Comparison of ENCODE assay signal across 10 cellular contexts in the genomic region with DNA sequence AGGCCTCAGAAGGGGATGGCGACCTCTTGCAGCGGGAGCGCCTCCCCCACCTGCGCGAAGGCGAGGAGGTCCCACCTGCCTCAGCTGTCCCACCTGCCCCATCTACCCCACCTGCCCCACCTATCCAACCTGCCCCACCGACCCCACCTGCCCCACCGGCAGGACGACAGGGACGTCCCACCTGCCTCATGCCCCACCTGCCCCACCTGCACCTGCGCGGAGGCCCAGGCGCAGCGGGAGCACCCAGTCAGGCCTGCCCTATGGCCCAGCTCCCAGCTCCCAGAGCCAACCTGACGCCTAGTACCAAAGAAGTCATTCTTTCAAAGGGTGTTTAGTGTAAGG.
DNase-seq lines count a peak whose midpoint lies in the region; ATAC-seq and TF ChIP-seq lines count a peak whose summit lies in the region.
"Had no signal": no experiment of that assay in that cellular context is flagged by ENCODE, and none has a peak within 500 bp of the region (broad histone marks: within the 10 kb centered on the region; RNA-seq: fewer than 3 reads in every experiment).

No MANE protein-coding gene starts in this region.

- H3K4me1 ChIP-seq in thoracic aorta (ENCODE audit: control insufficient read depth in 1 of 2, low read depth in 2 of 2) (peaks cover 0 to 10% of the 10 kb centered on the region in 2 donors), Peyer's patch (no peaks in the 10 kb centered on the region)

- peaks cover 17% of the 10 kb centered on the region for H3K27me3 Mint-ChIP-seq in nephron (ENCODE audit: low read depth)

- no peaks in the 10 kb centered on the region for H3K36me3 Mint-ChIP-seq in nephron (ENCODE audit: low read depth)

- H3K27me3 ChIP-seq in thoracic aorta (replicated peaks; ENCODE audit: insufficient read depth), result no peaks in the 10 kb centered on the region
- H3K27me3 ChIP-seq in Peyer's patch, result no peaks in the 10 kb centered on the region

- DNase-seq in NCI-H748 (lab: John Stamatoyannopoulos, UW; ENCODE audit: unreplicated experiment) (peak; percentile 59), NCI-H748 treated with DMSO at 0.1 percent for 48 hours (lab: John Stamatoyannopoulos, UW) (no peak), epithelial cell of proximal tubule (ENCODE audit: low read depth) (no peak), thoracic aorta (ENCODE audit: low spot score) (no peak), Peyer's patch (no peak), 8988T (no peak)
- DNase-seq: effector CD8-positive, alpha-beta T cell; NCI-H1417 treated with DMSO at 0.1 percent for 48 hours had no signal

- H3K4me1 Mint-ChIP-seq in nephron, result no peaks in the 10 kb centered on the region

- H3K9me3 ChIP-seq in thoracic aorta (no peaks in the 10 kb centered on the region), Peyer's patch (no peaks in the 10 kb centered on the region)

- no peak for TF ChIP-seq POLR2A in Peyer's patch (IDR thresholded peaks at IDR 0.05)

- TF ChIP-seq CTCF in epithelial cell of proximal tubule (conservative IDR thresholded peaks at IDR 0.05; ENCODE audit: low read depth, low read length) (no peak), nephron (IDR thresholded peaks at IDR 0.05; ENCODE audit: unreplicated experiment in 3 of 3) (no peak), thoracic aorta (IDR thresholded peaks at IDR 0.05) (no peak), Peyer's patch (IDR thresholded peaks at IDR 0.05) (no peak)

- H3K4me3 ChIP-seq in epithelial cell of proximal tubule (ENCODE audit: low read depth, low read length), result peak overlapping the region; percentile 47
- peak overlapping the region; percentile 70 for H3K4me3 ChIP-seq in thoracic aorta
- peak overlapping the region in 1 of 4 donors; percentile 39 for H3K4me3 ChIP-seq in Peyer's patch

- H3K36me3 ChIP-seq in thoracic aorta (no peaks in the 10 kb centered on the region), Peyer's patch (no peaks in the 10 kb centered on the region)

- no peaks in the 10 kb centered on the region for H3K9me3 Mint-ChIP-seq in nephron

- H3K27ac Mint-ChIP-seq in nephron, result no peak overlapping the region

- ATAC-seq in thoracic aorta (ENCODE audit: insufficient number of reproducible peaks, low FRiP score, low read depth), result no peak
- ATAC-seq in GM21390 (IDR thresholded peaks at IDR 0.05; ENCODE audit: unreplicated experiment), result no peak

- H3K4me3 Mint-ChIP-seq in nephron, result peak overlapping the region; percentile 76 to 83 (median 81)

- H3K27ac ChIP-seq in thoracic aorta, result no peak overlapping the region
- H3K27ac ChIP-seq in Peyer's patch, result no peak overlapping the region
